In the genomic region with DNA sequence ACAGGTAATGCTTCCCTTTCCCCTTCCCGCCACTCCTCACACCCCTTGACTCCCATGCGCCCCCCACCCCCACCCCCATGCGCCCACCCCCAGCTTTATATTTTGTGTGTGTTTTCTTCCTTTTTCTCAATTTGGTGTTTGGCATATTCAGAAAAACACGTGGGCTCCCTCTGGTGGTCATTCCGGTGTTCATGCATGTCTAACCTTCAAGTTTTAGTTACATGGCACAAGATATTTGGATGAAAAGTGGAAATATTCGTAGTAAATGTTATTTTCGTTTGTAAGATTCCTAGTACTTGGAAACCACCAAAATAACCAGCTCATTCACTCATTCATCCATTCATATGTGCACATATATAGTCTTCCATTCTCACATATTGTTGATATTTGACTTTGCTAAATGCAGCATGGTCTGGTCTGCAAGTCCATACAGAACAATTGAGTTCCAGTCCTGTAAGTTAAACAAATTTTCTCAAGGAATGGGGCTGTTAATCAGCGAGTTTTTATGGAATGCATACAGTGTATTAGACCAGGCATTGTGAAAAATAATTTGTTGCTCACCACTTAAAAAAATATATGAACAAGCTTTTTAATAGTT, we compare ENCODE assay signal across 8 cellular contexts.
DNase-seq lines count a peak whose midpoint lies in the region; ATAC-seq and TF ChIP-seq lines count a peak whose summit lies in the region.

No MANE protein-coding gene starts in this region.

- H3K27ac ChIP-seq in Karpas-422 (ENCODE audit: low read length) (no peak overlapping the region), SK-N-SH (ENCODE audit: low read depth in 2 of 2, low read length in 1 of 2) (peak overlapping the region in 1 of 2 experiments; percentile 95; a peak in 2 of 4 replicates), right cardiac atrium (ENCODE audit: low read length) (no peak overlapping the region)

- peaks cover 7% of the 10 kb centered on the region for H3F3A ChIP-seq in SK-N-SH (replicated peaks; ENCODE audit: insufficient read depth)

- H3K9me3 ChIP-seq in Karpas-422 (ENCODE audit: low read length) (no peaks in the 10 kb centered on the region), SK-N-SH (no peaks in the 10 kb centered on the region), right cardiac atrium (ENCODE audit: control insufficient read depth, low read length) (no peaks in the 10 kb centered on the region)

- TF ChIP-seq CTCF in SK-N-SH (IDR thresholded peaks at IDR 0.05) = peak; percentile 78

- CTCF ChIA-PET in SK-N-SH (lab: Yijun Ruan, JAX) = interaction anchor here (0.6 to 7.3 kb wide), 71 partner anchors 10 to 1313 kb away, joined by 3 to 181 read pairs (median 5); no protein-coding TSS in a partner anchor

- H3K4me3 ChIP-seq in Karpas-422 (ENCODE audit: low read length) (no peak overlapping the region), SK-N-SH (ENCODE audit: low read depth in 2 of 2, low read length in 1 of 2) (no peak overlapping the region), right cardiac atrium (ENCODE audit: low read length) (peak overlapping the region; percentile 37)

- H3K4me1 ChIP-seq in Karpas-422 (ENCODE audit: low read length) (no peaks in the 10 kb centered on the region), SK-N-SH (ENCODE audit: control insufficient read depth in 1 of 2, insufficient read depth in 2 of 2, low read depth in 1 of 2, low read length in 1 of 2) (peaks cover 0 to 32% of the 10 kb centered on the region in 2 experiments; a peak in 2 of 4 replicates), right cardiac atrium (ENCODE audit: control insufficient read depth, insufficient read depth, low read length) (peaks cover 10% of the 10 kb centered on the region)

- H3K36me3 ChIP-seq in Karpas-422 (ENCODE audit: insufficient read depth, low read length) (no peaks in the 10 kb centered on the region), SK-N-SH (replicated peaks in 1 of 2; ENCODE audit: control insufficient read depth in 1 of 2, insufficient read depth in 2 of 2, low read length in 1 of 2) (no peaks in the 10 kb centered on the region)

- H3K79me2 ChIP-seq in Karpas-422 (ENCODE audit: low read length) = no peaks in the 10 kb centered on the region
- no peaks in the 10 kb centered on the region for H3K79me2 ChIP-seq in SK-N-SH (ENCODE audit: insufficient read depth)

- intact Hi-C loops in right cardiac atrium (cut with DNase I) = loop anchor here (2.0 to 5.0 kb wide), 3 partner anchors 70 to 125 kb away; no protein-coding TSS in a partner anchor

- no peak for TF ChIP-seq EP300 in SK-N-SH (IDR thresholded peaks at IDR 0.05; ENCODE audit: borderline replicate concordance in 1 of 2, low read depth in 1 of 2, low read length in 1 of 2)

- ATAC-seq in right cardiac atrium (peak in 1 of 2 donors; percentile 29), HG03378 (IDR thresholded peaks at IDR 0.05; ENCODE audit: unreplicated experiment) (no peak), GM21737 (IDR thresholded peaks at IDR 0.05; ENCODE audit: unreplicated experiment) (no peak)

- H3K9ac ChIP-seq in Karpas-422 (ENCODE audit: low read length) (no peak overlapping the region), SK-N-SH (no peak overlapping the region)

- DNase-seq in DMS153 (lab: John Stamatoyannopoulos, UW) (peak; percentile 35), Karpas-422 (peak; percentile 83), SK-N-SH (peak; percentile 50), right cardiac atrium (peak; percentile 70 to 83 (median 73)), smooth muscle cell of the brain vasculature (ENCODE audit: low read depth, low spot score) (peak; percentile 55)
- DNase-seq in activated naive CD8-positive, alpha-beta T cell treated with anti-CD3 and anti-CD28 coated beads, Interleukin-2, amount 50 U/mL, for 16 hours (ENCODE audit: low read depth, low spot score) = peak; percentile 26

- H3K4me2 ChIP-seq in Karpas-422 (ENCODE audit: low read depth, low read length, poor library complexity, severe bottlenecking) (no peak overlapping the region), SK-N-SH (peak overlapping the region; percentile 69; the same call in 1 of the 2 replicates)

- H2AFZ ChIP-seq in Karpas-422 (ENCODE audit: low read length) (no peak overlapping the region), SK-N-SH (ENCODE audit: low read depth) (no peak overlapping the region; the same call in 1 of the 2 replicates)

- TF ChIP-seq RAD21 in SK-N-SH (IDR thresholded peaks at IDR 0.05; ENCODE audit: low read length) = peak; percentile 87

- under 1% methylated on average over 8 of the region's 8 CpGs for WGBS in SK-N-SH (ENCODE audit: low lambda C conversion rate)
- under 1% methylated on average over 8 of the region's 8 CpGs for WGBS in right cardiac atrium

- H3K9me2 ChIP-seq in Karpas-422 (replicated peaks; ENCODE audit: insufficient read depth, low read length) (no peaks in the 10 kb centered on the region), SK-N-SH (no peaks in the 10 kb centered on the region)

- H4K20me1 ChIP-seq in Karpas-422 (ENCODE audit: insufficient read depth, low read depth, low read length) (no peaks in the 10 kb centered on the region), SK-N-SH (ENCODE audit: insufficient read depth) (no peaks in the 10 kb centered on the region)

- H3K27me3 ChIP-seq in Karpas-422 (ENCODE audit: low read length) = no peaks in the 10 kb centered on the region
- no peaks in the 10 kb centered on the region for H3K27me3 ChIP-seq in SK-N-SH (ENCODE audit: insufficient read depth)
- H3K27me3 ChIP-seq in right cardiac atrium (ENCODE audit: control insufficient read depth, insufficient read depth) = no peaks in the 10 kb centered on the region

- POLR2A ChIA-PET in SK-N-SH (lab: Yijun Ruan, JAX) = interaction anchor here (1.3 kb wide), 1 partner anchor 117 kb away, joined by 4 read pairs; no protein-coding TSS in a partner anchor

TF ChIP-seq in SK-N-SH, 30 proteins besides CTCF, POLR2A, EP300 and RAD21:
- TF ChIP-seq YY1 (IDR thresholded peaks at IDR 0.05; ENCODE audit: low read depth) (no peak), GATA2 (CRISPR knock-in tag; IDR thresholded peaks at IDR 0.05) (no peak), SIN3A (IDR thresholded peaks at IDR 0.05; ENCODE audit: borderline replicate concordance, low read depth, low read length) (no peak), SMC3 (IDR thresholded peaks at IDR 0.05; ENCODE audit: low read depth, low read length) (peak; percentile 86)
- TF ChIP-seq, protein P1, sequence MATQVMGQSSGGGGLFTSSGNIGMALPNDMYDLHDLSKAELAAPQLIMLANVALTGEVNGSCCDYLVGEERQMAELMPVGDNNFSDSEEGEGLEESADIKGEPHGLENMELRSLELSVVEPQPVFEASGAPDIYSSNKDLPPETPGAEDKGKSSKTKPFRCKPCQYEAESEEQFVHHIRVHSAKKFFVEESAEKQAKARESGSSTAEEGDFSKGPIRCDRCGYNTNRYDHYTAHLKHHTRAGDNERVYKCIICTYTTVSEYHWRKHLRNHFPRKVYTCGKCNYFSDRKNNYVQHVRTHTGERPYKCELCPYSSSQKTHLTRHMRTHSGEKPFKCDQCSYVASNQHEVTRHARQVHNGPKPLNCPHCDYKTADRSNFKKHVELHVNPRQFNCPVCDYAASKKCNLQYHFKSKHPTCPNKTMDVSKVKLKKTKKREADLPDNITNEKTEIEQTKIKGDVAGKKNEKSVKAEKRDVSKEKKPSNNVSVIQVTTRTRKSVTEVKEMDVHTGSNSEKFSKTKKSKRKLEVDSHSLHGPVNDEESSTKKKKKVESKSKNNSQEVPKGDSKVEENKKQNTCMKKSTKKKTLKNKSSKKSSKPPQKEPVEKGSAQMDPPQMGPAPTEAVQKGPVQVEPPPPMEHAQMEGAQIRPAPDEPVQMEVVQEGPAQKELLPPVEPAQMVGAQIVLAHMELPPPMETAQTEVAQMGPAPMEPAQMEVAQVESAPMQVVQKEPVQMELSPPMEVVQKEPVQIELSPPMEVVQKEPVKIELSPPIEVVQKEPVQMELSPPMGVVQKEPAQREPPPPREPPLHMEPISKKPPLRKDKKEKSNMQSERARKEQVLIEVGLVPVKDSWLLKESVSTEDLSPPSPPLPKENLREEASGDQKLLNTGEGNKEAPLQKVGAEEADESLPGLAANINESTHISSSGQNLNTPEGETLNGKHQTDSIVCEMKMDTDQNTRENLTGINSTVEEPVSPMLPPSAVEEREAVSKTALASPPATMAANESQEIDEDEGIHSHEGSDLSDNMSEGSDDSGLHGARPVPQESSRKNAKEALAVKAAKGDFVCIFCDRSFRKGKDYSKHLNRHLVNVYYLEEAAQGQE (IDR thresholded peaks at IDR 0.05; ENCODE audit: low read depth, low read length) = no peak

Comparison
In these comparisons a context has a peak if more than half of its experiments do, and no peak if none do; other contexts are left out.
1. DNase-seq: peak in every context shown above with its lines; median percentile 83 in Karpas-422; 73 in right cardiac atrium; 55 in smooth muscle cell of the brain vasculature; 50 in SK-N-SH; 35 in DMS153; 26 in activated naive CD8-positive, alpha-beta T cell treated with anti-CD3 and anti-CD28 coated beads, Interleukin-2, amount 50 U/mL, for 16 hours.